ENCODE assay signal across 8 cellular contexts in genomic region chr7:98106647-98107312, GRCh38. TPM values are rescaled to one million over a fixed set of nuclear protein-coding genes. Genes with fewer than 3 reads are reported as not detected.
DNase-seq lines count a peak whose midpoint lies in the region; ATAC-seq and TF ChIP-seq lines count a peak whose summit lies in the region.

TSS of gene LMTK2 (plus strand) at chr7:98106862. CDS start at chr7:98107178, 316 bp downstream.

- peaks cover 6 to 14% (median 8%) of the 10 kb centered on the region in 3 donors for H3K4me1 Mint-ChIP-seq in IgD-negative memory B cell

- no peaks in the 10 kb centered on the region for H3K36me3 Mint-ChIP-seq in IgD-negative memory B cell

- no peaks in the 10 kb centered on the region for H3K9me3 ChIP-seq in PC-3 (ENCODE audit: low read length)
- H3K9me3 ChIP-seq in mucosa of stomach (ENCODE audit: control insufficient read depth, low read length), result no peaks in the 10 kb centered on the region

- POLR2A ChIA-PET in PC-3 (lab: Charles Lee; ENCODE audit: unreplicated experiment), result interaction anchor here (0.8 kb wide), 1 partner anchor 26 kb away, joined by 5 read pairs; no protein-coding TSS in a partner anchor

- no peaks in the 10 kb centered on the region for H3K9me2 ChIP-seq in PC-3 (replicated peaks; ENCODE audit: low read length)

- peaks cover 0 to 6% (median 0%) of the 10 kb centered on the region in 3 donors for H3K9me3 Mint-ChIP-seq in IgD-negative memory B cell

- ATAC-seq in GM21528 (IDR thresholded peaks at IDR 0.05; ENCODE audit: low FRiP score, unreplicated experiment) (peak; percentile 99), PC-3 (peak; percentile 98)

- H3K27me3 ChIP-seq in PC-3 (ENCODE audit: low read length), result no peaks in the 10 kb centered on the region
- H3K27me3 ChIP-seq in mucosa of stomach (ENCODE audit: control insufficient read depth, insufficient read depth, low read length), result no peaks in the 10 kb centered on the region

- H3K4me2 ChIP-seq in PC-3 (ENCODE audit: low read length), result peak within 1 kb of the TSS; percentile 88

- H2AFZ ChIP-seq in PC-3 (ENCODE audit: low read length), result peak within 1 kb of the TSS; percentile 88

- peak within 1 kb of the TSS; percentile 21 to 93 (median 50) for H3K27ac Mint-ChIP-seq in IgD-negative memory B cell

- H3K4me3 ChIP-seq in PC-3 (ENCODE audit: low read length) (peak within 1 kb of the TSS; percentile 80), epithelial cell of proximal tubule (ENCODE audit: low read depth, low read length) (peak within 1 kb of the TSS; percentile 86), mucosa of stomach (ENCODE audit: low read length) (peak within 1 kb of the TSS; percentile 49)

- no peaks in the 10 kb centered on the region for H3F3A ChIP-seq in PC-3 (ENCODE audit: low read length, unreplicated experiment)

- peak; percentile 85 for TF ChIP-seq CTCF in PC-3 (conservative IDR thresholded peaks at IDR 0.05; ENCODE audit: low read depth, low read length)
- TF ChIP-seq CTCF in epithelial cell of proximal tubule (conservative IDR thresholded peaks at IDR 0.05; ENCODE audit: low read depth, low read length), result peak; percentile 90

- H3K79me2 ChIP-seq in PC-3 (ENCODE audit: low read length), result peaks cover 51% of the 10 kb centered on the region

- intact Hi-C loops in PC-3 (cut with micrococcal nuclease), result loop anchor here (1.0 to 5.0 kb wide), 5 partner anchors 26 to 234 kb away; partner anchors contain the start of gene ASNS

- peaks cover 9% of the 10 kb centered on the region for H3K27me3 Mint-ChIP-seq in IgD-negative memory B cell

- H3K4me3 Mint-ChIP-seq in IgD-negative memory B cell, result peak within 1 kb of the TSS; percentile 87 to 98 (median 98)

- peak within 1 kb of the TSS; percentile 82 for H3K27ac ChIP-seq in PC-3 (ENCODE audit: low read length)

- H3K4me1 ChIP-seq in PC-3 (ENCODE audit: insufficient read depth, low read length), result peaks cover 12% of the 10 kb centered on the region
- H3K4me1 ChIP-seq in mucosa of stomach (ENCODE audit: control insufficient read depth, insufficient read depth, low read length), result peaks cover 20% of the 10 kb centered on the region

- CTCF ChIA-PET in PC-3 (lab: Charles Lee), result interaction anchor here (0.7 to 1.5 kb wide), 3 partner anchors 13 to 62 kb away, joined by 3 to 4 read pairs (median 4); no protein-coding TSS in a partner anchor

- peak; percentile 77 for DNase-seq in DMS153 treated with DMSO at 0.1 percent for 48 hours (lab: John Stamatoyannopoulos, UW; ENCODE audit: unreplicated experiment)
- peak; percentile 90 for DNase-seq in PC-3
- peak; percentile 94 for DNase-seq in activated T-cell treated with anti-CD3 and anti-CD28 coated beads for 48 hours (ENCODE audit: low read depth)
- no peak for DNase-seq in epithelial cell of proximal tubule (ENCODE audit: low read depth)
- DNase-seq in stimulated activated CD8-positive, alpha-beta memory T cell treated with anti-CD3 and anti-CD28 coated beads, Interleukin-7, amount 100 ng/mL, for 1 hour (ENCODE audit: low read depth in 2 of 2), result peak; percentile 96

- H3K36me3 ChIP-seq in PC-3 (ENCODE audit: low read depth, low read length) (no peaks in the 10 kb centered on the region), mucosa of stomach (ENCODE audit: control insufficient read depth, insufficient read depth, low read length) (no peaks in the 10 kb centered on the region)

- H4K20me1 ChIP-seq in PC-3 (ENCODE audit: low read length), result peaks cover 30% of the 10 kb centered on the region

- no TSS peak for BruUV-seq in PC-3 (replicated peaks; lab: Mats Ljungman, UMichigan)

- H3K9ac ChIP-seq in PC-3 (ENCODE audit: low read length) (peak within 1 kb of the TSS; percentile 95), mucosa of stomach (ENCODE audit: low read length) (peak within 1 kb of the TSS; percentile 80)

RNA-seq across cellular contexts. Expression of gene LMTK2, which starts in this region (rescaled TPM):
- polyA plus RNA-seq in IgD-negative memory B cell, result 1.6 TPM
- total RNA-seq in PC-3 (2014; rRNA removed), result 9.0 and 16.0 TPM in 2 replicates
- 8.7 and 10.6 TPM in 2 replicates for total RNA-seq in epithelial cell of proximal tubule
